In the genomic region with DNA sequence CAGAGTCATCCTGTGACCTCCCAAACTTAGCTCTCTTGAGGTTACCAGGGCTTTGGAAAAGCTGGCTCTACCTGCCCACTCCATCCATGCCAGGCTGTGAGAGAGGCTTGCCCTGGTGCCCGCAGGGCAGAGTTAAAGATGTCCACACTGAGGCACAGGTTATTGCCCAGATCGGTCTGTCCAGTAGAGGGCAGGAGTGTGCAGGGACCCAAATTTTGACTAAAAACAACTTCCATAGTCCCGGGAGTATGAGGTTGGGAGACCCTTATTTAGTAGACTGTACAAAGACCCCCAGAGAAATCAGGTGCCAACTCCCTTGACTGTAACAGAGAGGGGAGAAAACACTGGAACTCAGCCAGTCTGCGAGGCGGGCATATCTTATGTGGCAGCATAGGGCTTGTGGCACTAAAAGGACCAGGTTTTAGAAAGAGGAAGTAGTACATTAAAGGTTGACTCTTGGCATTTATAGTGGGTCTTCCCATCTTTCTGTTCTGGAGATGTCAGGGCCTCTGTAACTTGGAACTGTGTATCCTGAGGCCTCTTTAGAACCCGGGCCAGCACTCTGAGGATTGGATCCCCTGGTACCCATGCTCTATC, we compare ENCODE assay signal across 8 cellular contexts. TPM values are rescaled to one million over a fixed set of nuclear protein-coding genes. Genes with fewer than 3 reads are reported as not detected.
DNase-seq lines count a peak whose midpoint lies in the region; ATAC-seq, FAIRE-seq and TF ChIP-seq lines count a peak whose summit lies in the region.

No MANE protein-coding gene starts in this region.

- ATAC-seq in Right ventricle myocardium inferior (peak; percentile 49), HG03196 (IDR thresholded peaks at IDR 0.05; ENCODE audit: unreplicated experiment) (no peak)

- no peak overlapping the region for H3K4me3 ChIP-seq in bronchial epithelial cell (ENCODE audit: low read depth, low read length)

- no peaks in the 10 kb centered on the region for H3K36me3 ChIP-seq in bronchial epithelial cell (ENCODE audit: control insufficient read depth, insufficient read depth, low read length)

- TF ChIP-seq CTCF in bronchial epithelial cell (IDR thresholded peaks at IDR 0.05; ENCODE audit: insufficient read depth, low read length, severe bottlenecking), result peak; percentile 82

- no peak for FAIRE-seq in bronchial epithelial cell (lab: Jason Lieb, UNC)

- no peak for DNase-seq in Right ventricle myocardium inferior (ENCODE audit: missing footprints)
- no peak for DNase-seq in cardiac septum (ENCODE audit: low spot score)
- peak; percentile 13 for DNase-seq in T-helper 9 cell
- peak; percentile 23 for DNase-seq in bronchial epithelial cell (ENCODE audit: low read depth)
- DNase-seq in lung microvascular endothelial cell (ENCODE audit: low read depth in 2 of 2), result peak; percentile 29 to 46
- no peak for DNase-seq in NCI-H2107 (lab: John Stamatoyannopoulos, UW)
- no peak for DNase-seq in NCI-H226

- intact Hi-C loops in Right ventricle myocardium inferior (cut with DNase I) (no loop called here), cardiac septum (cut with DNase I) (no loop called here)

- no peaks in the 10 kb centered on the region for H3K27me3 ChIP-seq in bronchial epithelial cell (ENCODE audit: control insufficient read depth, insufficient read depth, low read length)

RNA-seq across cellular contexts. Expression of a gene that starts 43.3 kb away (rescaled TPM):
- total RNA-seq in Right ventricle myocardium inferior (not detected), cardiac septum (not detected), bronchial epithelial cell (not detected in 2 replicates), lung microvascular endothelial cell (not detected in 2 replicates)

RNA-seq across cellular contexts. Expression of a gene that starts 58.3 kb away (rescaled TPM):
- total RNA-seq in Right ventricle myocardium inferior (14.9 TPM), cardiac septum (12.4 TPM), bronchial epithelial cell (14.5 and 19.3 TPM in 2 replicates), lung microvascular endothelial cell (19.4 and 27.4 TPM in 2 replicates)

Comparison
In these comparisons a context has a peak if more than half of its experiments do, and no peak if none do; other contexts are left out.
1. DNase-seq: peak in T-helper 9 cell (single experiment), bronchial epithelial cell (single experiment) and lung microvascular endothelial cell (2 of 2); none in Right ventricle myocardium inferior (single experiment), cardiac septum (single experiment), NCI-H2107 (single experiment) and NCI-H226 (single experiment).